Comparison of ENCODE assay signal across 8 cellular contexts in the genomic region with DNA sequence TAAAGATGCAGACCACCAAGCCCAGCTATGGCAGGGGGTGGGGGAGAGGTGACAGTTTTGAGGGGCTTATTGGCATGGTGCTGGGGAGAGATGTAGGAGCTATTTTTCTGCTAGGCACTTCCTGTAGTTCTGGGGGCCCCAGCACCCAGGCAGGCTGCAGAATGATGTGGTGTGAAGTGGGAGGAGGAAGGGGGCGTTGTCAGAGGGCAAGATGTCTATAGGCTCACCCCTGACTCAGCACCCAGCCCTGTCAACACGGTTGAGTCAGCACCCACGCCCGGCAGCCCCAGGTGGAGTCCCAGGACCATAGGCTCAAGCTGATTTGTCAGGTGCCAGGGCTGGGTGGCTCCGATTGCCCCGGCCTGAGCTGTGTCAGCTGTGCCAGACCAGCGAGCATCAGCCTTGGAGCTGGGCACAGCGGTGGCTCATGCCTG. TPM values are rescaled to one million over a fixed set of nuclear protein-coding genes. Genes with fewer than 3 reads are reported as not detected.
DNase-seq lines count a peak whose midpoint lies in the region; ATAC-seq and TF ChIP-seq lines count a peak whose summit lies in the region.

No MANE protein-coding gene starts in this region.

- H3K9me3 ChIP-seq in suprapubic skin (no peaks in the 10 kb centered on the region), vagina (no peaks in the 10 kb centered on the region)

- WGBS in suprapubic skin = 37% methylated on average over 3 of the region's 8 CpGs

- H3K27me3 ChIP-seq in suprapubic skin (no peaks in the 10 kb centered on the region), vagina (no peaks in the 10 kb centered on the region)

- H3K9me3 Mint-ChIP-seq in activated CD4-positive, alpha-beta T cell treated with anti-CD3 and anti-CD28 coated beads for 36 hours (ENCODE audit: low read depth) = no peaks in the 10 kb centered on the region
- no peaks in the 10 kb centered on the region for H3K9me3 Mint-ChIP-seq in chondrocyte (ENCODE audit: low read depth)
- peaks cover 0 to 7% (median 2%) of the 10 kb centered on the region in 7 donors for H3K9me3 Mint-ChIP-seq in naive B cell

- DNase-seq in EH (ENCODE audit: low read depth) (peak; percentile 86), chondrocyte (ENCODE audit: low spot score) (peak; percentile 95), naive B cell (peak; percentile 90), suprapubic skin (ENCODE audit: low spot score in 2 of 2) (peak; percentile 88 to 91), vagina (ENCODE audit: extremely low spot score in 2 of 2) (no peak), NCI-H1694 treated with DMSO at 0.1 percent for 48 hours (lab: John Stamatoyannopoulos, UW) (no peak)
- peak; percentile 98 for DNase-seq in activated CD4-positive, alpha-beta T cell treated with anti-CD3 and anti-CD28 coated beads for 36 hours

- H3K4me1 ChIP-seq in suprapubic skin = peaks cover 35% of the 10 kb centered on the region
- H3K4me1 ChIP-seq in vagina = peaks cover 44% of the 10 kb centered on the region

- POLR2A ChIA-PET in activated CD4-positive, alpha-beta T cell treated with anti-CD3 and anti-CD28 coated beads for 36 hours (lab: Charles Lee) = interaction anchor here (0.6 to 3.4 kb wide), 5 partner anchors 8 to 132 kb away, joined by 3 to 27 read pairs (median 4); no protein-coding TSS in a partner anchor

- H3K27ac ChIP-seq in suprapubic skin (peak overlapping the region; percentile 18), vagina (no peak overlapping the region)

- CTCF ChIA-PET in activated CD4-positive, alpha-beta T cell treated with anti-CD3 and anti-CD28 coated beads for 36 hours (lab: Charles Lee) = interaction anchor here (0.9 to 4.2 kb wide), 6 partner anchors 8 to 145 kb away, joined by 3 to 20 read pairs (median 8); a partner anchor contains a TSS

- intact Hi-C loops in activated CD4-positive, alpha-beta T cell treated with anti-CD3 and anti-CD28 coated beads for 36 hours (cut with DNase I, micrococcal nuclease) = loop anchor here (1.0 to 5.0 kb wide), 6 partner anchors 8 to 330 kb away; a partner anchor contains a TSS
- intact Hi-C loops in vagina (cut with DNase I) = no loop called here

- H3K27ac Mint-ChIP-seq in activated CD4-positive, alpha-beta T cell treated with anti-CD3 and anti-CD28 coated beads for 36 hours = peak overlapping the region; percentile 17
- H3K27ac Mint-ChIP-seq in chondrocyte (ENCODE audit: unreplicated experiment) (peak overlapping the region; percentile 46), naive B cell (peak overlapping the region; percentile 96 to 100 (median 98))

- H3K36me3 ChIP-seq in suprapubic skin (peaks cover 23% of the 10 kb centered on the region), vagina (peaks cover 0 to 19% of the 10 kb centered on the region in 2 donors)

- peaks cover 62% of the 10 kb centered on the region for H3K4me1 Mint-ChIP-seq in activated CD4-positive, alpha-beta T cell treated with anti-CD3 and anti-CD28 coated beads for 36 hours
- H3K4me1 Mint-ChIP-seq in chondrocyte (ENCODE audit: low read depth) (peaks cover 38% of the 10 kb centered on the region), naive B cell (peaks cover 43 to 60% (median 48%) of the 10 kb centered on the region in 3 donors)

- TF ChIP-seq POLR2A in suprapubic skin (IDR thresholded peaks at IDR 0.05) (no peak), vagina (IDR thresholded peaks at IDR 0.05) (no peak)

- ATAC-seq in HG03565 (IDR thresholded peaks at IDR 0.05; ENCODE audit: unreplicated experiment) = peak; percentile 43
- peak; percentile 90 for ATAC-seq in activated CD4-positive, alpha-beta T cell treated with anti-CD3 and anti-CD28 coated beads for 36 hours
- ATAC-seq in naive B cell (ENCODE audit: low read depth in 2 of 2) = peak; percentile 54 to 64

- TF ChIP-seq EP300 in suprapubic skin (IDR thresholded peaks at IDR 0.05) = no peak

- no peak overlapping the region for H3K4me3 ChIP-seq in suprapubic skin
- no peak overlapping the region for H3K4me3 ChIP-seq in vagina

- no peak for TF ChIP-seq CTCF in chondrocyte (IDR thresholded peaks at IDR 0.05)
- TF ChIP-seq CTCF in suprapubic skin (IDR thresholded peaks at IDR 0.05) = no peak
- TF ChIP-seq CTCF in vagina (IDR thresholded peaks at IDR 0.05) = no peak

- H3K4me3 Mint-ChIP-seq in activated CD4-positive, alpha-beta T cell treated with anti-CD3 and anti-CD28 coated beads for 36 hours = peak overlapping the region; percentile 33
- H3K4me3 Mint-ChIP-seq in chondrocyte (ENCODE audit: unreplicated experiment) (no peak overlapping the region), naive B cell (peak overlapping the region; percentile 57 to 100 (median 96))

- peaks cover 2% of the 10 kb centered on the region for H3K36me3 Mint-ChIP-seq in activated CD4-positive, alpha-beta T cell treated with anti-CD3 and anti-CD28 coated beads for 36 hours (ENCODE audit: low read depth)
- H3K36me3 Mint-ChIP-seq in chondrocyte (ENCODE audit: low read depth) = peaks cover 27% of the 10 kb centered on the region
- peaks cover 22 to 29% of the 10 kb centered on the region in 2 donors for H3K36me3 Mint-ChIP-seq in naive B cell

- peaks cover 28% of the 10 kb centered on the region for H3K27me3 Mint-ChIP-seq in activated CD4-positive, alpha-beta T cell treated with anti-CD3 and anti-CD28 coated beads for 36 hours
- H3K27me3 Mint-ChIP-seq in chondrocyte (ENCODE audit: low read depth) = no peaks in the 10 kb centered on the region
- no peaks in the 10 kb centered on the region for H3K27me3 Mint-ChIP-seq in naive B cell

RNA-seq across cellular contexts. Expression of a gene that starts 5.8 kb away (rescaled TPM):
- under 1 TPM; 0.57 to 0.90 TPM for total RNA-seq in activated CD4-positive, alpha-beta T cell treated with anti-CD3 and anti-CD28 coated beads for 36 hours
- 44.7 to 50.9 TPM (median 49.4 TPM) in 3 replicates for total RNA-seq in chondrocyte
- polyA plus RNA-seq in naive B cell (ENCODE audit: low read depth in 6 of 6) = 100 to 1,000 TPM; 145 to 413 (median 248) TPM
- total RNA-seq in suprapubic skin = 10 to 100 TPM; 27.0 to 41.1 (median 36.9) TPM
- total RNA-seq in vagina = 252 TPM

Comparison
In these comparisons a context has a peak if more than half of its experiments do, and no peak if none do; other contexts are left out.
1. DNase-seq: peak in EH (single experiment), activated CD4-positive, alpha-beta T cell treated with anti-CD3 and anti-CD28 coated beads for 36 hours (single experiment), chondrocyte (single experiment), naive B cell (single experiment) and suprapubic skin (2 of 2); none in vagina (0 of 2) and NCI-H1694 treated with DMSO at 0.1 percent for 48 hours (single experiment).
2. H3K27ac Mint-ChIP-seq: peak in every context shown above with its lines; median percentile 98 in naive B cell; 46 in chondrocyte; 17 in activated CD4-positive, alpha-beta T cell treated with anti-CD3 and anti-CD28 coated beads for 36 hours.
3. RNA of a gene that starts 5.8 kb away (total RNA-seq): 252 TPM in vagina (single experiment), 44.7 to 50.9 TPM in chondrocyte and 27.0 to 41.1 TPM in suprapubic skin; 0.57 to 0.90 TPM in activated CD4-positive, alpha-beta T cell treated with anti-CD3 and anti-CD28 coated beads for 36 hours; every median in the first group is over 10 times any median in the second.
4. Peak in every context shown above with its lines, with median percentiles within 50 percentile points of each other: ATAC-seq.